ENCODE assay signal across 8 cellular contexts in the genomic region with DNA sequence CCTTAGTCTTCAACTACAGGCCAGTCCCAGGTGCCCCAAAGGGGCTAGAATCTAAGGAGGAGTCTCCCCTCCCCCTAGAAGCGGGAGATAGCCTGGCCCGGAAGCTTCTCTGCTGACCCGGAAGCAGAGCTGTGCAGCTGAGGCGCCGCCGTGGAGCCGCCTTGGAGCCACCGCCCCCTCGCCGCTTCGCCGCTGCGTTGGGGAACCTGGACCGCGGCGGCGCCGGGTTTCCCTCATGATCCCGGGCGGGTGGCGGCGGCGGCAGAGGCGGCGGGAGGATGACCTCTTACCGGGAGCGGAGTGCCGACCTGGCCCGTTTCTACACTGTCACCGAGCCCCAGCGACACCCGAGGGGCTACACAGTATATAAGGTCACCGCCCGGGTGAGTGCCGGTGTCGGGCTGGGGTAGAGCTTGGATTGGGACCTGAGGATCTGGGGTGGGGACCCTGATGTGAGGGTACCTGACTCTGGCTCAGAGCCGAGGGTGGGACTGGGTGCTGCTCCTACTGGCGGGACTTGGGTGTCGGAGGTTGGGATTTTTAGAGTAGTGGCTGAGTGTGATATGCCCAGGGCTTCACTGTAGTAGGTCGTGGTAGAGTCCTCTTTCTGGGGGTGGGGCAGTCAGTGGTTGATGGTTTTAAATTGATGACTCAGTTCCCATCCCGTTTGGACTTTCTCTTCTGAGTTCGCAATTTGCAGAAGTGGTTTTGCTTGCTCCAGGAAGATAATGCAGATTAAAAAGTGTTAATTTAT. TPM values are rescaled to one million over a fixed set of nuclear protein-coding genes. Genes with fewer than 3 reads are reported as not detected.
DNase-seq lines count a peak whose midpoint lies in the region; ATAC-seq and TF ChIP-seq lines count a peak whose summit lies in the region.

A gene with protein sequence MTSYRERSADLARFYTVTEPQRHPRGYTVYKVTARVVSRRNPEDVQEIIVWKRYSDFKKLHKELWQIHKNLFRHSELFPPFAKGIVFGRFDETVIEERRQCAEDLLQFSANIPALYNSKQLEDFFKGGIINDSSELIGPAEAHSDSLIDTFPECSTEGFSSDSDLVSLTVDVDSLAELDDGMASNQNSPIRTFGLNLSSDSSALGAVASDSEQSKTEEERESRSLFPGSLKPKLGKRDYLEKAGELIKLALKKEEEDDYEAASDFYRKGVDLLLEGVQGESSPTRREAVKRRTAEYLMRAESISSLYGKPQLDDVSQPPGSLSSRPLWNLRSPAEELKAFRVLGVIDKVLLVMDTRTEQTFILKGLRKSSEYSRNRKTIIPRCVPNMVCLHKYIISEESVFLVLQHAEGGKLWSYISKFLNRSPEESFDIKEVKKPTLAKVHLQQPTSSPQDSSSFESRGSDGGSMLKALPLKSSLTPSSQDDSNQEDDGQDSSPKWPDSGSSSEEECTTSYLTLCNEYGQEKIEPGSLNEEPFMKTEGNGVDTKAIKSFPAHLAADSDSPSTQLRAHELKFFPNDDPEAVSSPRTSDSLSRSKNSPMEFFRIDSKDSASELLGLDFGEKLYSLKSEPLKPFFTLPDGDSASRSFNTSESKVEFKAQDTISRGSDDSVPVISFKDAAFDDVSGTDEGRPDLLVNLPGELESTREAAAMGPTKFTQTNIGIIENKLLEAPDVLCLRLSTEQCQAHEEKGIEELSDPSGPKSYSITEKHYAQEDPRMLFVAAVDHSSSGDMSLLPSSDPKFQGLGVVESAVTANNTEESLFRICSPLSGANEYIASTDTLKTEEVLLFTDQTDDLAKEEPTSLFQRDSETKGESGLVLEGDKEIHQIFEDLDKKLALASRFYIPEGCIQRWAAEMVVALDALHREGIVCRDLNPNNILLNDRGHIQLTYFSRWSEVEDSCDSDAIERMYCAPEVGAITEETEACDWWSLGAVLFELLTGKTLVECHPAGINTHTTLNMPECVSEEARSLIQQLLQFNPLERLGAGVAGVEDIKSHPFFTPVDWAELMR (plus strand): TSS at position 115 of the 754 bp plus-strand sequence. CDS start 164 bp downstream, at position 279.

- 0% methylated on average over 23 to 36 of the region's 42 CpGs for WGBS in lower leg skin, 2 donors

- H3K36me3 Mint-ChIP-seq in CD14-positive monocyte = peaks cover 3 to 7% of the 10 kb centered on the region in 2 donors

- no peak for TF ChIP-seq CTCF in CD14-positive monocyte (IDR thresholded peaks at IDR 0.05)
- peak in 24 of 56 donors; percentile 8 to 47 (median 21) for TF ChIP-seq CTCF in dorsolateral prefrontal cortex (IDR thresholded peaks at IDR 0.05 in 54 of 56, conservative IDR thresholded peaks at IDR 0.05 in 2 of 56; ENCODE audit: low read depth in 1 of 56, partially characterized antibody in 56 of 56)
- TF ChIP-seq CTCF in lower leg skin (IDR thresholded peaks at IDR 0.05) = no peak

- DNase-seq in CD14-positive monocyte (ENCODE audit: low spot score) = peak; percentile 81
- DNase-seq in NCI-H748 (lab: John Stamatoyannopoulos, UW; ENCODE audit: unreplicated experiment) = peak; percentile 86
- DNase-seq in activated CD4-positive, alpha-beta T cell treated with anti-CD3 and anti-CD28 coated beads, Interleukin-2, amount 50 U/mL, for 4 hours = peak; percentile 80 to 81
- DNase-seq in dorsolateral prefrontal cortex = peak; percentile 79 to 93 (median 88)
- peak; percentile 59 to 96 for DNase-seq in lower leg skin (ENCODE audit: low spot score in 2 of 2)
- peak; percentile 80 to 82 for DNase-seq in stimulated activated CD4-positive, alpha-beta T cell treated with anti-CD3 and anti-CD28 coated beads, Interleukin-4, amount 100 ng/mL, for 4 hours

- H3K4me1 Mint-ChIP-seq in CD14-positive monocyte = peaks cover 50% of the 10 kb centered on the region

- peak within 1 kb of the TSS; percentile 93 to 99 (median 98) for H3K27ac Mint-ChIP-seq in CD14-positive monocyte

- H3K4me3 ChIP-seq in dorsolateral prefrontal cortex = peak within 1 kb of the TSS; percentile 58 to 99 (median 92)
- H3K4me3 ChIP-seq in lower leg skin (ENCODE audit: low read depth, poor library complexity, severe bottlenecking) = peak within 1 kb of the TSS; percentile 67

- intact Hi-C loops in CD14-positive monocyte (cut with micrococcal nuclease) = loop anchor here in 1 of 2 donors (5.0 kb wide), 1 partner anchor 34 kb away; a partner anchor contains a TSS
- intact Hi-C loops in dorsolateral prefrontal cortex (cut with DNase I) = loop anchor here (1.0 to 5.0 kb wide), 2 partner anchors 34 to 36 kb away; a partner anchor contains a TSS
- intact Hi-C loops in lower leg skin (cut with DNase I; ENCODE audit: low total_unique reads) = no loop called here

- H3K27ac ChIP-seq in dorsolateral prefrontal cortex = peak within 1 kb of the TSS in 58 of 59 donors; percentile 32 to 92 (median 77)

- ATAC-seq in GM19351 (IDR thresholded peaks at IDR 0.05; ENCODE audit: unreplicated experiment) (peak; percentile 98), HG03520 (IDR thresholded peaks at IDR 0.05; ENCODE audit: unreplicated experiment) (peak; percentile 98)

- peaks cover 0 to 26% (median 0%) of the 10 kb centered on the region in 45 donors for H3K27me3 ChIP-seq in dorsolateral prefrontal cortex

- no peak for TF ChIP-seq POLR2A in lower leg skin (IDR thresholded peaks at IDR 0.05)

- H3K27me3 Mint-ChIP-seq in CD14-positive monocyte (ENCODE audit: low read depth in 3 of 3) = peaks cover 0 to 3% (median 0%) of the 10 kb centered on the region in 3 donors

- peak within 1 kb of the TSS; percentile 99 to 100 for H3K4me3 Mint-ChIP-seq in CD14-positive monocyte

- peaks cover 0 to 6% (median 0%) of the 10 kb centered on the region in 7 donors for H3K9me3 Mint-ChIP-seq in CD14-positive monocyte

RNA-seq across cellular contexts. Expression of the gene that starts here (rescaled TPM):
- polyA plus RNA-seq in CD14-positive monocyte = 10 to 100 TPM; 11.4 to 16.0 TPM
- total RNA-seq in dorsolateral prefrontal cortex = 100 to 1,000 TPM in 1 of 120 experiments, 10 to 100 TPM in 119; 45.1 to 104 (median 72.7) TPM
- total RNA-seq in lower leg skin = 10 to 100 TPM in 3 of 4 donors, 1 to 10 TPM in 1; 7.6 to 15.5 (median 10.6) TPM

Comparison
In these comparisons a context has a peak if more than half of its experiments do, and no peak if none do; other contexts are left out.
1. Peak in every context shown above with its lines: DNase-seq, ATAC-seq, H3K4me3 ChIP-seq and H3K27ac ChIP-seq.